ENCODE assay signal across 9 cellular contexts in genomic region chr4:169115897-169116254, GRCh38.
A peak's percentile ranks its signal among the peaks of the same experiment; 100 is the strongest.
DNase-seq lines count a peak whose midpoint lies in the region; ATAC-seq and TF ChIP-seq lines count a peak whose summit lies in the region.
"Had no signal": no experiment of that assay in that cellular context is flagged by ENCODE, and none has a peak within 500 bp of the region (broad histone marks: within the 10 kb centered on the region; RNA-seq: fewer than 3 reads in every experiment).

No MANE protein-coding gene starts in this region.

- no peaks in the 10 kb centered on the region for H3K36me3 Mint-ChIP-seq in activated CD4-positive, alpha-beta T cell treated with anti-CD3 and anti-CD28 coated beads, Interleukin-2, amount 10 ng/mL, durations not matched to agents 7 days and 5 days (ENCODE audit: low read depth)
- H3K36me3 Mint-ChIP-seq in activated T-helper 1 cell treated with anti-CD3 and anti-CD28 coated beads, Interleukin-12 subunit alpha, Interleukin-12 subunit beta, Interleukin-2, Interleukin-4 antibody, amounts not matched to agents 30 ng/mL and 10 ng/mL and 1 ng/mL, durations not matched to agents 14 hours and 24 hours and 36 hours (ENCODE audit: low read depth): no peaks in the 10 kb centered on the region

- no peaks in the 10 kb centered on the region for H3K4me1 Mint-ChIP-seq in activated CD4-positive, alpha-beta T cell treated with anti-CD3 and anti-CD28 coated beads, Interleukin-2, amount 10 ng/mL, durations not matched to agents 7 days and 5 days
- H3K4me1 Mint-ChIP-seq in activated T-helper 1 cell treated with anti-CD3 and anti-CD28 coated beads, Interleukin-12 subunit alpha, Interleukin-12 subunit beta, Interleukin-2, Interleukin-4 antibody, amounts not matched to agents 30 ng/mL and 10 ng/mL and 1 ng/mL, durations not matched to agents 14 hours and 24 hours and 36 hours (ENCODE audit: low read depth): no peaks in the 10 kb centered on the region

- POLR2A ChIA-PET in activated CD4-positive, alpha-beta T cell treated with anti-CD3 and anti-CD28 coated beads, Interleukin-2, amount 10 ng/mL, durations not matched to agents 7 days and 5 days (lab: Charles Lee): no interaction called here
- POLR2A ChIA-PET in Panc1 (lab: Charles Lee): no interaction called here

- in situ Hi-C loops in Panc1 (cut with HindIII; ENCODE audit: low pct_unique_long_range_greater_than_20kb, low sequenced_read_pairs): no loop called here

- no peak for TF ChIP-seq CTCF in Panc1 (IDR thresholded peaks at IDR 0.05)
- peak in 3 of 7 experiments; percentile 19 to 24 (median 24) for TF ChIP-seq CTCF in stomach (IDR thresholded peaks at IDR 0.05)

- H3K27me3 ChIP-seq in Panc1 (ENCODE audit: control insufficient read depth, insufficient read depth, low read length): no peaks in the 10 kb centered on the region
- H3K27me3 ChIP-seq in stomach: no peaks in the 10 kb centered on the region

- peak; percentile 6 for DNase-seq in activated CD4-positive, alpha-beta T cell treated with anti-CD3 and anti-CD28 coated beads for 48 hours
- no peak for DNase-seq in activated CD4-positive, alpha-beta T cell treated with anti-CD3 and anti-CD28 coated beads, Interleukin-2, amount 10 ng/mL, durations not matched to agents 7 days and 5 days
- DNase-seq in Panc1 (ENCODE audit: low read depth, low spot score): peak; percentile 67
- DNase-seq in fibroblast of the conjunctiva (ENCODE audit: low read depth): peak; percentile 91
- DNase-seq in stomach: peak; percentile 64
- no peak for DNase-seq in activated T-helper 1 cell treated with anti-CD3 and anti-CD28 coated beads, Interleukin-12 subunit alpha, Interleukin-12 subunit beta, Interleukin-2, Interleukin-4 antibody, amounts not matched to agents 30 ng/mL and 10 ng/mL and 1 ng/mL, durations not matched to agents 14 hours and 24 hours and 36 hours (ENCODE audit: low spot score)
- DNase-seq: DND-41 had no signal

- ATAC-seq in Panc1 (no peak), HG03521 (IDR thresholded peaks at IDR 0.05; ENCODE audit: unreplicated experiment) (no peak), HG03469 (IDR thresholded peaks at IDR 0.05; ENCODE audit: unreplicated experiment) (no peak)

- BruUV-seq in Panc1 (replicated peaks; lab: Mats Ljungman, UMichigan): no TSS peak

- H3K4me3 Mint-ChIP-seq in activated CD4-positive, alpha-beta T cell treated with anti-CD3 and anti-CD28 coated beads, Interleukin-2, amount 10 ng/mL, durations not matched to agents 7 days and 5 days: no peak overlapping the region
- no peak overlapping the region for H3K4me3 Mint-ChIP-seq in activated T-helper 1 cell treated with anti-CD3 and anti-CD28 coated beads, Interleukin-12 subunit alpha, Interleukin-12 subunit beta, Interleukin-2, Interleukin-4 antibody, amounts not matched to agents 30 ng/mL and 10 ng/mL and 1 ng/mL, durations not matched to agents 14 hours and 24 hours and 36 hours

- no peaks in the 10 kb centered on the region for H3K9me3 ChIP-seq in Panc1 (ENCODE audit: control insufficient read depth, insufficient read depth, low read depth, low read length)
- H3K9me3 ChIP-seq in stomach: no peaks in the 10 kb centered on the region

- H3K9me3 Mint-ChIP-seq in activated CD4-positive, alpha-beta T cell treated with anti-CD3 and anti-CD28 coated beads, Interleukin-2, amount 10 ng/mL, durations not matched to agents 7 days and 5 days: no peaks in the 10 kb centered on the region
- H3K9me3 Mint-ChIP-seq in activated T-helper 1 cell treated with anti-CD3 and anti-CD28 coated beads, Interleukin-12 subunit alpha, Interleukin-12 subunit beta, Interleukin-2, Interleukin-4 antibody, amounts not matched to agents 30 ng/mL and 10 ng/mL and 1 ng/mL, durations not matched to agents 14 hours and 24 hours and 36 hours: no peaks in the 10 kb centered on the region

- H3K36me3 ChIP-seq in Panc1 (ENCODE audit: control insufficient read depth, insufficient read depth, low read length) (no peaks in the 10 kb centered on the region), stomach (peaks cover 7 to 89% (median 71%) of the 10 kb centered on the region in 4 donors)

- H3K27me3 Mint-ChIP-seq in activated CD4-positive, alpha-beta T cell treated with anti-CD3 and anti-CD28 coated beads, Interleukin-2, amount 10 ng/mL, durations not matched to agents 7 days and 5 days: no peaks in the 10 kb centered on the region
- H3K27me3 Mint-ChIP-seq in activated T-helper 1 cell treated with anti-CD3 and anti-CD28 coated beads, Interleukin-12 subunit alpha, Interleukin-12 subunit beta, Interleukin-2, Interleukin-4 antibody, amounts not matched to agents 30 ng/mL and 10 ng/mL and 1 ng/mL, durations not matched to agents 14 hours and 24 hours and 36 hours (ENCODE audit: insufficient read depth): no peaks in the 10 kb centered on the region

- intact Hi-C loops in Panc1 (cut with micrococcal nuclease; ENCODE audit: unreplicated experiment) (no loop called here), stomach (cut with DNase I; ENCODE audit: low total_unique reads) (no loop called here)
- intact Hi-C loops in activated T-helper 1 cell treated with anti-CD3 and anti-CD28 coated beads, Interleukin-12 subunit alpha, Interleukin-12 subunit beta, Interleukin-2, Interleukin-4 antibody, amounts not matched to agents 30 ng/mL and 10 ng/mL and 1 ng/mL, durations not matched to agents 14 hours and 24 hours and 36 hours (cut with micrococcal nuclease): no loop called here

- H3K27ac ChIP-seq in Panc1 (ENCODE audit: low read length): no peak overlapping the region
- peak overlapping the region in 4 of 5 donors; percentile 32 to 78 (median 70) for H3K27ac ChIP-seq in stomach

- no peak for TF ChIP-seq POLR2A in stomach (IDR thresholded peaks at IDR 0.05)

- WGBS in stomach, 5 donors: 17 to 35% (median 27%) methylated on average over 4 of the region's 4 CpGs

- H3K4me1 ChIP-seq in Panc1 (ENCODE audit: control insufficient read depth, insufficient read depth, low read length): no peaks in the 10 kb centered on the region
- H3K4me1 ChIP-seq in stomach: peaks cover 3 to 33% (median 10%) of the 10 kb centered on the region in 4 donors

- H3K27ac Mint-ChIP-seq in activated CD4-positive, alpha-beta T cell treated with anti-CD3 and anti-CD28 coated beads, Interleukin-2, amount 10 ng/mL, durations not matched to agents 7 days and 5 days: no peak overlapping the region
- H3K27ac Mint-ChIP-seq in activated T-helper 1 cell treated with anti-CD3 and anti-CD28 coated beads, Interleukin-12 subunit alpha, Interleukin-12 subunit beta, Interleukin-2, Interleukin-4 antibody, amounts not matched to agents 30 ng/mL and 10 ng/mL and 1 ng/mL, durations not matched to agents 14 hours and 24 hours and 36 hours: no peak overlapping the region

- no peak for TF ChIP-seq EP300 in stomach (IDR thresholded peaks at IDR 0.05)

- CTCF ChIA-PET in activated CD4-positive, alpha-beta T cell treated with anti-CD3 and anti-CD28 coated beads, Interleukin-2, amount 10 ng/mL, durations not matched to agents 7 days and 5 days (lab: Charles Lee): no interaction called here
- CTCF ChIA-PET in Panc1 (lab: Charles Lee): no interaction called here

- H3K4me3 ChIP-seq in Panc1 (ENCODE audit: low read depth in 2 of 2, low read length in 2 of 2) (no peak overlapping the region), stomach (no peak overlapping the region)

Comparison
In these comparisons a context has a peak if more than half of its experiments do, and no peak if none do; other contexts are left out.
1. DNase-seq: peak in activated CD4-positive, alpha-beta T cell treated with anti-CD3 and anti-CD28 coated beads for 48 hours (single experiment), Panc1 (single experiment), fibroblast of the conjunctiva (single experiment) and stomach (single experiment); none in activated CD4-positive, alpha-beta T cell treated with anti-CD3 and anti-CD28 coated beads, Interleukin-2, amount 10 ng/mL, durations not matched to agents 7 days and 5 days (single experiment) and activated T-helper 1 cell treated with anti-CD3 and anti-CD28 coated beads, Interleukin-12 subunit alpha, Interleukin-12 subunit beta, Interleukin-2, Interleukin-4 antibody, amounts not matched to agents 30 ng/mL and 10 ng/mL and 1 ng/mL, durations not matched to agents 14 hours and 24 hours and 36 hours (single experiment).